Comparison of ENCODE assay signal across 9 cellular contexts in genomic region chr3:23113455-23114171, GRCh38.
DNase-seq lines count a peak whose midpoint lies in the region; ATAC-seq and TF ChIP-seq lines count a peak whose summit lies in the region.
"Had no signal": no experiment of that assay in that cellular context is flagged by ENCODE, and none has a peak within 500 bp of the region (broad histone marks: within the 10 kb centered on the region; RNA-seq: fewer than 3 reads in every experiment).

No MANE protein-coding gene starts in this region.

- H3K27ac ChIP-seq in prostate gland: peak overlapping the region; percentile 10 to 65
- H3K27ac ChIP-seq in stomach: no peak overlapping the region

- H3K4me3 ChIP-seq in prostate gland: no peak overlapping the region
- no peak overlapping the region for H3K4me3 ChIP-seq in stomach

- H3K4me3 Mint-ChIP-seq in progenitor cell of endocrine pancreas (ENCODE audit: low read depth): no peak overlapping the region

- DNase-seq in GDM1 (lab: John Stamatoyannopoulos, UW): peak; percentile 8
- DNase-seq in NCI-H460 (ENCODE audit: extremely low read depth, low read depth): peak; percentile 48
- DNase-seq in dedifferentiated amniotic fluid mesenchymal stem cell (ENCODE audit: extremely low spot score): peak; percentile 51
- peak; percentile 50 for DNase-seq in prostate gland (ENCODE audit: low spot score)
- DNase-seq in stomach: no peak
- DNase-seq in progenitor cell of endocrine pancreas (ENCODE audit: low spot score, unreplicated experiment): no peak
- no peak for DNase-seq in DMS 273 treated with DMSO at 0.1 percent for 48 hours (lab: John Stamatoyannopoulos, UW)

- no peaks in the 10 kb centered on the region for H3K9me3 Mint-ChIP-seq in progenitor cell of endocrine pancreas (ENCODE audit: low read depth)

- peaks cover 7% of the 10 kb centered on the region for H3K4me1 ChIP-seq in prostate gland (replicated peaks)
- H3K4me1 ChIP-seq in stomach: peaks cover 6 to 33% (median 22%) of the 10 kb centered on the region in 4 donors

- H3K9me3 ChIP-seq in prostate gland: no peaks in the 10 kb centered on the region
- no peaks in the 10 kb centered on the region for H3K9me3 ChIP-seq in stomach

- H3K27me3 Mint-ChIP-seq in progenitor cell of endocrine pancreas: peaks cover 4% of the 10 kb centered on the region

- no peaks in the 10 kb centered on the region for H3K36me3 Mint-ChIP-seq in progenitor cell of endocrine pancreas (ENCODE audit: insufficient read depth)

- TF ChIP-seq EP300 in stomach (IDR thresholded peaks at IDR 0.05): no peak

- TF ChIP-seq POLR2A in prostate gland (IDR thresholded peaks at IDR 0.05) (no peak), stomach (IDR thresholded peaks at IDR 0.05) (no peak)

- intact Hi-C loops in prostate gland (cut with DNase I) (no loop called here), stomach (cut with DNase I; ENCODE audit: low total_unique reads) (no loop called here)

- no peaks in the 10 kb centered on the region for H3K36me3 ChIP-seq in prostate gland
- H3K36me3 ChIP-seq in stomach: no peaks in the 10 kb centered on the region

- H3K27me3 ChIP-seq in prostate gland (replicated peaks; ENCODE audit: insufficient read depth): no peaks in the 10 kb centered on the region
- no peaks in the 10 kb centered on the region for H3K27me3 ChIP-seq in stomach

- H3K27ac Mint-ChIP-seq in progenitor cell of endocrine pancreas: no peak overlapping the region

- no peak for ATAC-seq in GM21515 (IDR thresholded peaks at IDR 0.05; ENCODE audit: unreplicated experiment)
- ATAC-seq: Panc1 had no signal

- WGBS in prostate gland: 13% methylated on average over 9 of the region's 9 CpGs
- 60 to 74% (median 73%) methylated on average over 9 of the region's 9 CpGs for WGBS in stomach, 5 donors

- H3K4me1 Mint-ChIP-seq in progenitor cell of endocrine pancreas (ENCODE audit: low read depth): no peaks in the 10 kb centered on the region

- TF ChIP-seq CTCF in prostate gland (IDR thresholded peaks at IDR 0.05): no peak
- no peak for TF ChIP-seq CTCF in stomach (IDR thresholded peaks at IDR 0.05)
- no peak for TF ChIP-seq CTCF in progenitor cell of endocrine pancreas (IDR thresholded peaks at IDR 0.05; ENCODE audit: unreplicated experiment)

Comparison
In these comparisons a context has a peak if more than half of its experiments do, and no peak if none do; other contexts are left out.
1. DNase-seq: peak in GDM1 (single experiment), NCI-H460 (single experiment), dedifferentiated amniotic fluid mesenchymal stem cell (single experiment) and prostate gland (single experiment); none in stomach (single experiment), progenitor cell of endocrine pancreas (single experiment) and DMS 273 treated with DMSO at 0.1 percent for 48 hours (single experiment).
2. H3K27ac ChIP-seq: peak in prostate gland (2 of 2); none in stomach (0 of 5).